1 cellular context compared by ENCODE assay signal in genomic region chr9:92669890-92670708, GRCh38.
TF ChIP-seq lines count a peak whose summit lies in the region.

Gene IPPK (minus strand): TSS chr9:92670131. CDS start chr9:92669988, 143 bp downstream.

TF ChIP-seq in HepG2, 621 proteins besides CTCF, POLR2A, EP300 and RAD21 (continued from another document and continues in another):
- TF ChIP-seq, protein P1, sequence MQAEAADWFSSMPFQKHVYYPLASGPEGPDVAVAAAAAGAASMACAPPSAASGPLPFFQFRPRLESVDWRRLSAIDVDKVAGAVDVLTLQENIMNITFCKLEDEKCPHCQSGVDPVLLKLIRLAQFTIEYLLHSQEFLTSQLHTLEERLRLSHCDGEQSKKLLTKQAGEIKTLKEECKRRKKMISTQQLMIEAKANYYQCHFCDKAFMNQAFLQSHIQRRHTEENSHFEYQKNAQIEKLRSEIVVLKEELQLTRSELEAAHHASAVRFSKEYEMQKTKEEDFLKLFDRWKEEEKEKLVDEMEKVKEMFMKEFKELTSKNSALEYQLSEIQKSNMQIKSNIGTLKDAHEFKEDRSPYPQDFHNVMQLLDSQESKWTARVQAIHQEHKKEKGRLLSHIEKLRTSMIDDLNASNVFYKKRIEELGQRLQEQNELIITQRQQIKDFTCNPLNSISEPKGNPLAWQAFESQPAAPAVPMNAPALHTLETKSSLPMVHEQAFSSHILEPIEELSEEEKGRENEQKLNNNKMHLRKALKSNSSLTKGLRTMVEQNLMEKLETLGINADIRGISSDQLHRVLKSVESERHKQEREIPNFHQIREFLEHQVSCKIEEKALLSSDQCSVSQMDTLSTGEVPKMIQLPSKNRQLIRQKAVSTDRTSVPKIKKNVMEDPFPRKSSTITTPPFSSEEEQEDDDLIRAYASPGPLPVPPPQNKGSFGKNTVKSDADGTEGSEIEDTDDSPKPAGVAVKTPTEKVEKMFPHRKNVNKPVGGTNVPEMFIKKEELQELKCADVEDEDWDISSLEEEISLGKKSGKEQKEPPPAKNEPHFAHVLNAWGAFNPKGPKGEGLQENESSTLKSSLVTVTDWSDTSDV (CRISPR knock-in tag; IDR thresholded peaks at IDR 0.05), result 0 out of 2 replicates have a peak, but pooled peaks have one; percentile 75
- no peak for TF ChIP-seq ZNF83 (CRISPR knock-in tag; IDR thresholded peaks at IDR 0.05; ENCODE audit: borderline replicate concordance)
- no peak for TF ChIP-seq CHD4 (IDR thresholded peaks at IDR 0.05; ENCODE audit: borderline replicate concordance, low read length)
- 0 out of 2 replicates have a peak, but pooled peaks have one; percentile 63 for TF ChIP-seq ZNF564 (CRISPR knock-in tag; IDR thresholded peaks at IDR 0.05)
- TF ChIP-seq ZNF232 (CRISPR knock-in tag; IDR thresholded peaks at IDR 0.05; ENCODE audit: borderline replicate concordance), result no peak; the same call in 1 of the 2 replicates
- no peak for TF ChIP-seq NR3C1 (CRISPR knock-in tag; IDR thresholded peaks at IDR 0.05)
- no peak for TF ChIP-seq ZNF703 (CRISPR knock-in tag; IDR thresholded peaks at IDR 0.05; ENCODE audit: borderline replicate concordance)
- TF ChIP-seq, protein P2, sequence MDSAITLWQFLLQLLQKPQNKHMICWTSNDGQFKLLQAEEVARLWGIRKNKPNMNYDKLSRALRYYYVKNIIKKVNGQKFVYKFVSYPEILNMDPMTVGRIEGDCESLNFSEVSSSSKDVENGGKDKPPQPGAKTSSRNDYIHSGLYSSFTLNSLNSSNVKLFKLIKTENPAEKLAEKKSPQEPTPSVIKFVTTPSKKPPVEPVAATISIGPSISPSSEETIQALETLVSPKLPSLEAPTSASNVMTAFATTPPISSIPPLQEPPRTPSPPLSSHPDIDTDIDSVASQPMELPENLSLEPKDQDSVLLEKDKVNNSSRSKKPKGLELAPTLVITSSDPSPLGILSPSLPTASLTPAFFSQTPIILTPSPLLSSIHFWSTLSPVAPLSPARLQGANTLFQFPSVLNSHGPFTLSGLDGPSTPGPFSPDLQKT (CRISPR knock-in tag; IDR thresholded peaks at IDR 0.05; ENCODE audit: borderline replicate concordance), result peak; percentile 63; the same call in 1 of the 2 replicates
- TF ChIP-seq RBM22 (optimal IDR thresholded peaks at IDR 0.05; ENCODE audit: low read length), result no peak
- TF ChIP-seq ELF4 (CRISPR knock-in tag; IDR thresholded peaks at IDR 0.05; ENCODE audit: borderline replicate concordance), result peak; percentile 98
- peak; percentile 81; the same call in 1 of the 2 replicates for TF ChIP-seq POGK (CRISPR knock-in tag; conservative IDR thresholded peaks at IDR 0.05)
- no peak for TF ChIP-seq ZNF382 (CRISPR knock-in tag; IDR thresholded peaks at IDR 0.05; ENCODE audit: borderline replicate concordance)
- peak; percentile 71; the same call in 1 of the 2 replicates for TF ChIP-seq ZNF414 (CRISPR knock-in tag; IDR thresholded peaks at IDR 0.05)
- TF ChIP-seq SRY (CRISPR knock-in tag; IDR thresholded peaks at IDR 0.05), result peak; percentile 27; the same call in 1 of the 2 replicates
- peak; percentile 91 for TF ChIP-seq CREB1 (IDR thresholded peaks at IDR 0.05)
- TF ChIP-seq CREB1 (CRISPR knock-in tag; IDR thresholded peaks at IDR 0.05), result peak; percentile 93
- peak; percentile 55; the same call in 1 of the 2 replicates for TF ChIP-seq MAF1 (CRISPR knock-in tag; IDR thresholded peaks at IDR 0.05; ENCODE audit: borderline replicate concordance)
- TF ChIP-seq BRCA1 (CRISPR knock-in tag; IDR thresholded peaks at IDR 0.05), result no peak
- peak; percentile 94 for TF ChIP-seq GABPA (IDR thresholded peaks at IDR 0.05; ENCODE audit: low read depth, low read length)
- TF ChIP-seq GABPA (CRISPR knock-in tag; IDR thresholded peaks at IDR 0.05; ENCODE audit: low read depth), result peak; percentile 96
- TF ChIP-seq KLF11 (CRISPR knock-in tag; IDR thresholded peaks at IDR 0.05), result no peak; the same call in 1 of the 2 replicates
- TF ChIP-seq, protein P3, sequence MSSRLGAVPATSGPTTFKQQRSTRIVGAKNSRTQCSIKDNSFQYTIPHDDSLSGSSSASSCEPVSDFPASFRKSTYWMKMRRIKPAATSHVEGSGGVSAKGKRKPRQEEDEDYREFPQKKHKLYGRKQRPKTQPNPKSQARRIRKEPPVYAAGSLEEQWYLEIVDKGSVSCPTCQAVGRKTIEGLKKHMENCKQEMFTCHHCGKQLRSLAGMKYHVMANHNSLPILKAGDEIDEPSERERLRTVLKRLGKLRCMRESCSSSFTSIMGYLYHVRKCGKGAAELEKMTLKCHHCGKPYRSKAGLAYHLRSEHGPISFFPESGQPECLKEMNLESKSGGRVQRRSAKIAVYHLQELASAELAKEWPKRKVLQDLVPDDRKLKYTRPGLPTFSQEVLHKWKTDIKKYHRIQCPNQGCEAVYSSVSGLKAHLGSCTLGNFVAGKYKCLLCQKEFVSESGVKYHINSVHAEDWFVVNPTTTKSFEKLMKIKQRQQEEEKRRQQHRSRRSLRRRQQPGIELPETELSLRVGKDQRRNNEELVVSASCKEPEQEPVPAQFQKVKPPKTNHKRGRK (CRISPR knock-in tag; IDR thresholded peaks at IDR 0.05), result no peak
- TF ChIP-seq, protein P4, sequence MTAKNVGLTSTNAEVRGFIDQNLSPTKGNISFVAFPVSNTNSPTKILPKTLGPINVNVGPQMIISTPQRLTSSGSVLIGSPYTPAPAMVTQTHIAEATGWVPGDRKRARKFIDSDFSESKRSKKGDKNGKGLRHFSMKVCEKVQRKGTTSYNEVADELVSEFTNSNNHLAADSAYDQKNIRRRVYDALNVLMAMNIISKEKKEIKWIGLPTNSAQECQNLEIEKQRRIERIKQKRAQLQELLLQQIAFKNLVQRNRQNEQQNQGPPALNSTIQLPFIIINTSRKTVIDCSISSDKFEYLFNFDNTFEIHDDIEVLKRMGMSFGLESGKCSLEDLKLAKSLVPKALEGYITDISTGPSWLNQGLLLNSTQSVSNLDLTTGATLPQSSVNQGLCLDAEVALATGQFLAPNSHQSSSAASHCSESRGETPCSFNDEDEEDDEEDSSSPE (CRISPR knock-in tag; IDR thresholded peaks at IDR 0.05), result peak; percentile 74
- TF ChIP-seq MATR3 (CRISPR knock-in tag; IDR thresholded peaks at IDR 0.05), result no peak
- TF ChIP-seq ASH2L (IDR thresholded peaks at IDR 0.05; ENCODE audit: insufficient read length, low read depth, low read length), result peak; percentile 73
- peak; percentile 68; the same call in 1 of the 2 replicates for TF ChIP-seq ZSCAN31 (CRISPR knock-in tag; IDR thresholded peaks at IDR 0.05; ENCODE audit: low read depth)
- TF ChIP-seq KLF6 (CRISPR knock-in tag; IDR thresholded peaks at IDR 0.05), result no peak
- TF ChIP-seq, protein P5, sequence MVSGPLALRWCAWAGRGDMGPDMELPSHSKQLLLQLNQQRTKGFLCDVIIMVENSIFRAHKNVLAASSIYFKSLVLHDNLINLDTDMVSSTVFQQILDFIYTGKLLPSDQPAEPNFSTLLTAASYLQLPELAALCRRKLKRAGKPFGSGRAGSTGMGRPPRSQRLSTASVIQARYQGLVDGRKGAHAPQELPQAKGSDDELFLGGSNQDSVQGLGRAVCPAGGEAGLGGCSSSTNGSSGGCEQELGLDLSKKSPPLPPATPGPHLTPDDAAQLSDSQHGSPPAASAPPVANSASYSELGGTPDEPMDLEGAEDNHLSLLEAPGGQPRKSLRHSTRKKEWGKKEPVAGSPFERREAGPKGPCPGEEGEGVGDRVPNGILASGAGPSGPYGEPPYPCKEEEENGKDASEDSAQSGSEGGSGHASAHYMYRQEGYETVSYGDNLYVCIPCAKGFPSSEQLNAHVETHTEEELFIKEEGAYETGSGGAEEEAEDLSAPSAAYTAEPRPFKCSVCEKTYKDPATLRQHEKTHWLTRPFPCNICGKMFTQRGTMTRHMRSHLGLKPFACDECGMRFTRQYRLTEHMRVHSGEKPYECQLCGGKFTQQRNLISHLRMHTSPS (CRISPR knock-in tag; IDR thresholded peaks at IDR 0.05; ENCODE audit: low read depth), result no peak
- TF ChIP-seq ZNF709 (CRISPR knock-in tag; IDR thresholded peaks at IDR 0.05), result peak; percentile 85
- TF ChIP-seq TBX2 (CRISPR knock-in tag; IDR thresholded peaks at IDR 0.05; ENCODE audit: borderline replicate concordance), result peak; percentile 90
- TF ChIP-seq ZNF841 (CRISPR knock-in tag; IDR thresholded peaks at IDR 0.05; ENCODE audit: borderline replicate concordance), result no peak
- TF ChIP-seq ZNF30 (CRISPR knock-in tag; IDR thresholded peaks at IDR 0.05), result no peak
- no peak for TF ChIP-seq ZSCAN9 (CRISPR knock-in tag; IDR thresholded peaks at IDR 0.05; ENCODE audit: borderline replicate concordance)
- peak; percentile 69 for TF ChIP-seq YEATS4 (CRISPR knock-in tag; IDR thresholded peaks at IDR 0.05; ENCODE audit: borderline replicate concordance)
- no peak for TF ChIP-seq MAFF (IDR thresholded peaks at IDR 0.05; ENCODE audit: low read depth, low read length)
- TF ChIP-seq CEBPB (IDR thresholded peaks at IDR 0.05; ENCODE audit: borderline replicate concordance, low read depth, low read length), result no peak
- TF ChIP-seq NFKB2 (CRISPR knock-in tag; IDR thresholded peaks at IDR 0.05; ENCODE audit: borderline replicate concordance), result peak; percentile 77; the same call in 1 of the 2 replicates
- TF ChIP-seq NCOA2 (CRISPR knock-in tag; IDR thresholded peaks at IDR 0.05), result no peak
- peak; percentile 1; the same call in 1 of the 2 replicates for TF ChIP-seq AKAP8 (CRISPR knock-in tag; IDR thresholded peaks at IDR 0.05)
- TF ChIP-seq PHB2 (IDR thresholded peaks at IDR 0.05; ENCODE audit: partially characterized antibody), result no peak
- TF ChIP-seq ZNF629 (CRISPR knock-in tag; conservative IDR thresholded peaks at IDR 0.05), result peak; percentile 0; the same call in 1 of the 2 replicates
- TF ChIP-seq ZFAT (CRISPR knock-in tag; conservative IDR thresholded peaks at IDR 0.05), result no peak
- TF ChIP-seq KLF9 (CRISPR knock-in tag; IDR thresholded peaks at IDR 0.05; ENCODE audit: low read depth), result no peak; the same call in 1 of the 2 replicates
- TF ChIP-seq SNAPC5 (CRISPR knock-in tag; IDR thresholded peaks at IDR 0.05; ENCODE audit: borderline replicate concordance), result no peak
- no peak for TF ChIP-seq PRDM4 (CRISPR knock-in tag; IDR thresholded peaks at IDR 0.05; ENCODE audit: borderline replicate concordance)
- TF ChIP-seq SP5 (CRISPR knock-in tag; IDR thresholded peaks at IDR 0.05; ENCODE audit: borderline replicate concordance, low read depth), result peak; percentile 77
- TF ChIP-seq NCOR1 (IDR thresholded peaks at IDR 0.05; ENCODE audit: borderline replicate concordance, low read length), result peak; percentile 24; the same call in 1 of the 2 replicates
- TF ChIP-seq ZNF720 (CRISPR knock-in tag; IDR thresholded peaks at IDR 0.05), result no peak
- TF ChIP-seq, protein P6, sequence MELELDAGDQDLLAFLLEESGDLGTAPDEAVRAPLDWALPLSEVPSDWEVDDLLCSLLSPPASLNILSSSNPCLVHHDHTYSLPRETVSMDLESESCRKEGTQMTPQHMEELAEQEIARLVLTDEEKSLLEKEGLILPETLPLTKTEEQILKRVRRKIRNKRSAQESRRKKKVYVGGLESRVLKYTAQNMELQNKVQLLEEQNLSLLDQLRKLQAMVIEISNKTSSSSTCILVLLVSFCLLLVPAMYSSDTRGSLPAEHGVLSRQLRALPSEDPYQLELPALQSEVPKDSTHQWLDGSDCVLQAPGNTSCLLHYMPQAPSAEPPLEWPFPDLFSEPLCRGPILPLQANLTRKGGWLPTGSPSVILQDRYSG (CRISPR knock-in tag; IDR thresholded peaks at IDR 0.05), result no peak
- no peak for TF ChIP-seq SETDB1 (CRISPR knock-in tag; IDR thresholded peaks at IDR 0.05; ENCODE audit: borderline replicate concordance)
- peak; percentile 15 for TF ChIP-seq MED8 (CRISPR knock-in tag; IDR thresholded peaks at IDR 0.05; ENCODE audit: insufficient replicate concordance)
- peak; percentile 25; the same call in 1 of the 2 replicates for TF ChIP-seq MYNN (CRISPR knock-in tag; IDR thresholded peaks at IDR 0.05; ENCODE audit: low read depth)
- TF ChIP-seq KDM5A (IDR thresholded peaks at IDR 0.05; ENCODE audit: borderline replicate concordance, low read length), result peak; percentile 51
- peak; percentile 80 for TF ChIP-seq ZNF543 (CRISPR knock-in tag; IDR thresholded peaks at IDR 0.05)
- peak; percentile 75; the same call in 1 of the 2 replicates for TF ChIP-seq ZNF563 (CRISPR knock-in tag; IDR thresholded peaks at IDR 0.05)
- TF ChIP-seq GATAD1 (CRISPR knock-in tag; IDR thresholded peaks at IDR 0.05), result peak; percentile 93
- TF ChIP-seq ZNF431 (CRISPR knock-in tag; IDR thresholded peaks at IDR 0.05; ENCODE audit: borderline replicate concordance, low read depth), result peak; percentile 80; the same call in 1 of the 2 replicates
- TF ChIP-seq PTBP1 (IDR thresholded peaks at IDR 0.05; ENCODE audit: low read depth, low read length, poor library complexity, severe bottlenecking), result no peak
